In genomic region chr7:90951229-90951628, GRCh38 we compare ENCODE assay signal across 25 cellular contexts.
"Had no signal": no experiment of that assay in that cellular context is flagged by ENCODE, and none has a peak within 500 bp of the region (broad histone marks: within the 10 kb centered on the region; RNA-seq: fewer than 3 reads in every experiment).

No MANE protein-coding gene starts in this region.

- DNase-seq: cortex of kidney; dorsolateral prefrontal cortex; effector CD8-positive, alpha-beta T cell; glutamatergic neuron; islet precursor cell; mammary epithelial cell; naive thymus-derived CD4-positive, alpha-beta T cell; nephron progenitor cell; nucleus accumbens; pancreas; spleen; stimulated activated CD4-positive, alpha-beta T cell treated with anti-CD3 and anti-CD28 coated beads, Interleukin-15, amount 100 ng/mL, for 24 hours; stimulated activated CD4-positive, alpha-beta T cell treated with anti-CD3 and anti-CD28 coated beads, Interleukin-1b, Interleukin-23, amount 100 ng/mL, for 48 hours; stimulated activated CD4-positive, alpha-beta T cell treated with anti-CD3 and anti-CD28 coated beads, Interleukin-4, amount 100 ng/mL, for 24 hours; tibial artery; upper lobe of left lung; uterus had no signal

- H3K27ac Mint-ChIP-seq: naive thymus-derived CD4-positive, alpha-beta T cell; stimulated activated memory B cell treated with anti-CD40 and anti-IgM and Interleukin-4, amounts not matched to agents 10 μg/mL and 1 μg/mL and 100 μg/mL, for 72 hours; stimulated activated naive CD8-positive, alpha-beta T cell treated with anti-CD3 and anti-CD28 coated beads, Interleukin-15, Interleukin-2, amounts not matched to agents 100 ng/mL and 50 ng/mL, for 24 hours had no signal

- H3K4me1 ChIP-seq: prostate gland, spleen, upper lobe of left lung, uterus had no signal

- H3K27ac ChIP-seq: epithelial cell of prostate, esophagus muscularis mucosa, gastroesophageal sphincter, pancreas, prostate gland, spleen, tibial artery, upper lobe of left lung, uterus had no signal

- H3K4me1 Mint-ChIP-seq: naive thymus-derived CD4-positive, alpha-beta T cell had no signal

- ATAC-seq: gastroesophageal sphincter; left lobe of liver; naive thymus-derived CD4-positive, alpha-beta T cell; sciatic nerve; stimulated activated memory B cell treated with anti-CD40 and anti-IgM and Interleukin-4, amounts not matched to agents 10 μg/mL and 1 μg/mL and 100 μg/mL, for 72 hours had no signal

- H3K9me3 Mint-ChIP-seq: nephron progenitor cell; stimulated activated memory B cell treated with anti-CD40 and anti-IgM and Interleukin-4, amounts not matched to agents 10 μg/mL and 1 μg/mL and 100 μg/mL, for 72 hours; stimulated activated naive CD8-positive, alpha-beta T cell treated with anti-CD3 and anti-CD28 coated beads, Interleukin-15, Interleukin-2, amounts not matched to agents 100 ng/mL and 50 ng/mL, for 24 hours had no signal

- H3K27me3 Mint-ChIP-seq: stimulated activated memory B cell treated with anti-CD40 and anti-IgM and Interleukin-4, amounts not matched to agents 10 μg/mL and 1 μg/mL and 100 μg/mL, for 72 hours; stimulated activated naive CD8-positive, alpha-beta T cell treated with anti-CD3 and anti-CD28 coated beads, Interleukin-15, Interleukin-2, amounts not matched to agents 100 ng/mL and 50 ng/mL, for 24 hours had no signal

- H3K4me3 Mint-ChIP-seq: naive thymus-derived CD4-positive, alpha-beta T cell; nephron progenitor cell; stimulated activated memory B cell treated with anti-CD40 and anti-IgM and Interleukin-4, amounts not matched to agents 10 μg/mL and 1 μg/mL and 100 μg/mL, for 72 hours; stimulated activated naive CD8-positive, alpha-beta T cell treated with anti-CD3 and anti-CD28 coated beads, Interleukin-15, Interleukin-2, amounts not matched to agents 100 ng/mL and 50 ng/mL, for 24 hours had no signal

- H3K27me3 ChIP-seq: dorsolateral prefrontal cortex, esophagus muscularis mucosa, gastroesophageal sphincter, pancreas, spleen, tibial artery, upper lobe of left lung, uterus had no signal

- H3K36me3 ChIP-seq: gastroesophageal sphincter, pancreas, prostate gland, tibial artery had no signal

- FAIRE-seq: pancreas had no signal

- H3K9me3 ChIP-seq: esophagus muscularis mucosa, gastroesophageal sphincter, pancreas, prostate gland, spleen, tibial artery, upper lobe of left lung, uterus had no signal

- H3K4me3 ChIP-seq: esophagus muscularis mucosa, gastroesophageal sphincter, pancreas, prostate gland, spleen, tibial artery, upper lobe of left lung, uterus had no signal

- H3K36me3 Mint-ChIP-seq: naive thymus-derived CD4-positive, alpha-beta T cell had no signal
